ENCODE assay signal across 19 cellular contexts in genomic region chr16:86726340-86726739, GRCh38.
DNase-seq lines count a peak whose midpoint lies in the region; ATAC-seq and TF ChIP-seq lines count a peak whose summit lies in the region.
"Had no signal": no experiment of that assay in that cellular context is flagged by ENCODE, and none has a peak within 500 bp of the region (broad histone marks: within the 10 kb centered on the region; RNA-seq: fewer than 3 reads in every experiment).

No MANE protein-coding gene starts in this region.

- H3K27me3 Mint-ChIP-seq in MCF 10A (ENCODE audit: insufficient read depth, unreplicated experiment) (peaks cover 16% of the 10 kb centered on the region), CD14-positive monocyte (ENCODE audit: low read depth in 3 of 3) (peaks cover 13 to 25% (median 15%) of the 10 kb centered on the region in 3 donors)

- no peaks in the 10 kb centered on the region for H4K20me1 ChIP-seq in PC-3 (ENCODE audit: low read length)

- H3K9me3 ChIP-seq in breast epithelium, result no peaks in the 10 kb centered on the region
- H3K9me3 ChIP-seq in PC-3 (ENCODE audit: low read length), result no peaks in the 10 kb centered on the region
- H3K9me3 ChIP-seq in prostate gland, result no peaks in the 10 kb centered on the region
- no peaks in the 10 kb centered on the region for H3K9me3 ChIP-seq in tibial nerve
- H3K9me3 ChIP-seq: BE2C, Caco-2, HAP-1 had no signal

- intact Hi-C loops in breast epithelium (cut with DNase I; ENCODE audit: low total_unique reads), result no loop called here
- intact Hi-C loops in MCF 10A (cut with micrococcal nuclease), result no loop called here
- intact Hi-C loops in PC-3 (cut with micrococcal nuclease), result no loop called here
- intact Hi-C loops in prostate gland (cut with DNase I), result no loop called here
- intact Hi-C loops in CD14-positive monocyte (cut with micrococcal nuclease), result no loop called here

- H3K4me1 Mint-ChIP-seq in MCF 10A (ENCODE audit: insufficient read depth, unreplicated experiment) (peaks cover 13% of the 10 kb centered on the region), CD14-positive monocyte (no peaks in the 10 kb centered on the region)

- peak overlapping the region; percentile 55 to 58 for H3K27ac ChIP-seq in breast epithelium
- H3K27ac ChIP-seq in PC-3 (ENCODE audit: low read length), result no peak overlapping the region
- H3K27ac ChIP-seq in prostate gland, result no peak overlapping the region
- H3K27ac ChIP-seq in tibial nerve, result no peak overlapping the region
- H3K27ac ChIP-seq: GM23248 had no signal

- WGBS in prostate gland, result 42% methylated on average over 5 of the region's 5 CpGs
- WGBS in tibial nerve, 2 donors, result 75 to 84% methylated on average over 5 of the region's 5 CpGs

- no TSS peak for BruUV-seq in MCF 10A (replicated peaks; lab: Mats Ljungman, UMichigan)
- no TSS peak for BruUV-seq in PC-3 (replicated peaks; lab: Mats Ljungman, UMichigan)

- no peak overlapping the region for H3K4me3 ChIP-seq in breast epithelium
- no peak overlapping the region for H3K4me3 ChIP-seq in PC-3 (ENCODE audit: low read length)
- H3K4me3 ChIP-seq in prostate gland, result no peak overlapping the region
- no peak overlapping the region for H3K4me3 ChIP-seq in tibial nerve
- H3K4me3 ChIP-seq: GM12878, GM23248, HAP-1 had no signal

- H3K27ac Mint-ChIP-seq in MCF 10A (ENCODE audit: low read depth, unreplicated experiment) (no peak overlapping the region), CD14-positive monocyte (no peak overlapping the region)
- H3K27ac Mint-ChIP-seq: CD4-positive, alpha-beta T cell had no signal

- no peaks in the 10 kb centered on the region for H3K9me3 Mint-ChIP-seq in MCF 10A (ENCODE audit: unreplicated experiment)
- H3K9me3 Mint-ChIP-seq in CD14-positive monocyte, result peaks cover 0 to 3% (median 0%) of the 10 kb centered on the region in 7 donors
- H3K9me3 Mint-ChIP-seq: CD4-positive, alpha-beta T cell had no signal

- ATAC-seq in PC-3, result no peak
- ATAC-seq: GM12878, HepG2 had no signal

- POLR2A ChIA-PET in MCF 10A (lab: Yijun Ruan, JAX), result no interaction called here
- POLR2A ChIA-PET in PC-3 (lab: Charles Lee; ENCODE audit: unreplicated experiment), result no interaction called here

- no peaks in the 10 kb centered on the region for H3K36me3 Mint-ChIP-seq in MCF 10A (ENCODE audit: insufficient read depth, unreplicated experiment)
- no peaks in the 10 kb centered on the region for H3K36me3 Mint-ChIP-seq in CD14-positive monocyte

- TF ChIP-seq CTCF in breast epithelium (IDR thresholded peaks at IDR 0.05), result no peak
- no peak for TF ChIP-seq CTCF in MCF 10A (IDR thresholded peaks at IDR 0.05; ENCODE audit: unreplicated experiment)
- no peak for TF ChIP-seq CTCF in PC-3 (conservative IDR thresholded peaks at IDR 0.05; ENCODE audit: low read depth, low read length)
- TF ChIP-seq CTCF in prostate gland (IDR thresholded peaks at IDR 0.05), result no peak
- TF ChIP-seq CTCF in CD14-positive monocyte (IDR thresholded peaks at IDR 0.05), result no peak
- TF ChIP-seq CTCF in tibial nerve (IDR thresholded peaks at IDR 0.05), result no peak

- H3K79me2 ChIP-seq in PC-3 (ENCODE audit: low read length), result no peaks in the 10 kb centered on the region

- H3K4me1 ChIP-seq in breast epithelium, result no peaks in the 10 kb centered on the region
- no peaks in the 10 kb centered on the region for H3K4me1 ChIP-seq in PC-3 (ENCODE audit: insufficient read depth, low read length)
- no peaks in the 10 kb centered on the region for H3K4me1 ChIP-seq in prostate gland (replicated peaks)
- peaks cover 0 to 12% (median 2%) of the 10 kb centered on the region in 4 donors for H3K4me1 ChIP-seq in tibial nerve
- H3K4me1 ChIP-seq: BE2C, Caco-2, HAP-1 had no signal

- no peaks in the 10 kb centered on the region for H3K9me2 ChIP-seq in PC-3 (replicated peaks; ENCODE audit: low read length)

- H3K27me3 ChIP-seq in breast epithelium (no peaks in the 10 kb centered on the region), PC-3 (ENCODE audit: low read length) (peaks cover 40% of the 10 kb centered on the region), prostate gland (replicated peaks; ENCODE audit: insufficient read depth) (peaks cover 9% of the 10 kb centered on the region), tibial nerve (peaks cover 0 to 8% of the 10 kb centered on the region in 2 donors)

- TF ChIP-seq EP300 in tibial nerve (IDR thresholded peaks at IDR 0.05), result no peak

- DNase-seq in breast epithelium (ENCODE audit: low spot score in 2 of 2) (peak in 1 of 2 donors; percentile 80), MCF 10A (ENCODE audit: unreplicated experiment) (no peak), PC-3 (peak; percentile 25), prostate gland (ENCODE audit: low spot score) (peak; percentile 54), CD14-positive monocyte (ENCODE audit: low spot score) (no peak), tibial nerve (ENCODE audit: low spot score in 2 of 2) (no peak), NCI-H2029 (lab: John Stamatoyannopoulos, UW) (no peak)
- DNase-seq: ACHN; BE2C; C1 segment of cervical spinal cord; Caco-2; CD4-positive, alpha-beta T cell; DMS153; DND-41; EL; GM23248 had no signal

- H3K36me3 ChIP-seq in breast epithelium (no peaks in the 10 kb centered on the region), PC-3 (ENCODE audit: low read depth, low read length) (no peaks in the 10 kb centered on the region), prostate gland (no peaks in the 10 kb centered on the region), tibial nerve (no peaks in the 10 kb centered on the region)
- H3K36me3 ChIP-seq: BE2C, HAP-1 had no signal

- TF ChIP-seq POLR2A in breast epithelium (IDR thresholded peaks at IDR 0.05) (no peak), prostate gland (IDR thresholded peaks at IDR 0.05) (no peak), tibial nerve (IDR thresholded peaks at IDR 0.05) (no peak)

- H3K4me2 ChIP-seq in PC-3 (ENCODE audit: low read length), result no peak overlapping the region

- H2AFZ ChIP-seq in PC-3 (ENCODE audit: low read length), result no peak overlapping the region
- H2AFZ ChIP-seq: GM23248 had no signal

- CTCF ChIA-PET in MCF 10A (lab: Yijun Ruan, JAX) (interaction anchor here (1.4 kb wide), 1 partner anchor 337 kb away, joined by 4 read pairs; no protein-coding TSS in a partner anchor), PC-3 (lab: Charles Lee) (no interaction called here)

- no peaks in the 10 kb centered on the region for H3F3A ChIP-seq in PC-3 (ENCODE audit: low read length, unreplicated experiment)

- no peak overlapping the region for H3K4me3 Mint-ChIP-seq in MCF 10A (ENCODE audit: unreplicated experiment)
- H3K4me3 Mint-ChIP-seq in CD14-positive monocyte, result no peak overlapping the region
- H3K4me3 Mint-ChIP-seq: CD4-positive, alpha-beta T cell had no signal

- H3K9ac ChIP-seq in PC-3 (ENCODE audit: low read length), result no peak overlapping the region
- H3K9ac ChIP-seq: GM23248 had no signal

Comparison
In these comparisons a context has a peak if more than half of its experiments do, and no peak if none do; other contexts are left out.
1. DNase-seq: peak in PC-3 (single experiment) and prostate gland (single experiment); none in MCF 10A (single experiment), CD14-positive monocyte (single experiment), tibial nerve (0 of 2) and NCI-H2029 (single experiment).
2. H3K27ac ChIP-seq: peak in breast epithelium (2 of 2); none in PC-3 (single experiment), prostate gland (0 of 2) and tibial nerve (0 of 4).